ENCODE assay signal across 2 cellular contexts in genomic region chr4:6746721-6747689, GRCh38.
TF ChIP-seq lines count a peak whose summit lies in the region.

No MANE protein-coding gene starts in this region.

TF ChIP-seq in SK-N-SH treated with all-trans-retinoic acid at 6 μM for 48 hours, 23 proteins besides CTCF, POLR2A, EP300 and RAD21 (continued from another document):
- TF ChIP-seq PATZ1 (CRISPR knock-in tag; IDR thresholded peaks at IDR 0.05; ENCODE audit: borderline replicate concordance) (no peak), PPARA (CRISPR knock-in tag; IDR thresholded peaks at IDR 0.05; ENCODE audit: borderline replicate concordance) (no peak), SNAI2 (CRISPR knock-in tag; IDR thresholded peaks at IDR 0.05) (no peak), ISL1 (CRISPR knock-in tag; IDR thresholded peaks at IDR 0.05) (no peak), OSR1 (CRISPR knock-in tag; IDR thresholded peaks at IDR 0.05) (no peak), ZFP3 (CRISPR knock-in tag; IDR thresholded peaks at IDR 0.05) (no peak), CSDC2 (CRISPR knock-in tag; IDR thresholded peaks at IDR 0.05) (no peak), ZNF70 (CRISPR knock-in tag; IDR thresholded peaks at IDR 0.05) (no peak)

TF ChIP-seq in SK-N-SH, 30 proteins besides CTCF, POLR2A, EP300 and RAD21 (continued from another document):
- TF ChIP-seq REST (IDR thresholded peaks at IDR 0.05; ENCODE audit: low read depth, low read length) (no peak), TCF12 (IDR thresholded peaks at IDR 0.05) (no peak), RXRA (IDR thresholded peaks at IDR 0.05; ENCODE audit: borderline replicate concordance, low read depth) (no peak), CHD2 (IDR thresholded peaks at IDR 0.05; ENCODE audit: low read length, partially characterized antibody) (no peak), MAX (IDR thresholded peaks at IDR 0.05; ENCODE audit: low read depth) (no peak), RFX5 (IDR thresholded peaks at IDR 0.05; ENCODE audit: low read length) (no peak)
